Comparison of ENCODE assay signal across 9 cellular contexts in genomic region chr22:20980938-20981722, GRCh38. TPM values are rescaled to one million over a fixed set of nuclear protein-coding genes. Genes with fewer than 3 reads are reported as not detected.
DNase-seq lines count a peak whose midpoint lies in the region; FAIRE-seq and TF ChIP-seq lines count a peak whose summit lies in the region.
"Had no signal": no experiment of that assay in that cellular context is flagged by ENCODE, and none has a peak within 500 bp of the region (broad histone marks: within the 10 kb centered on the region; RNA-seq: fewer than 3 reads in every experiment).

No MANE protein-coding gene starts in this region.

- H3K27me3 Mint-ChIP-seq in activated naive CD4-positive, alpha-beta T cell treated with anti-CD3 and anti-CD28 coated beads for 36 hours (ENCODE audit: low read depth), result no peaks in the 10 kb centered on the region
- peaks cover 10% of the 10 kb centered on the region for H3K27me3 Mint-ChIP-seq in astrocyte (ENCODE audit: low read depth, unreplicated experiment)

- H3K4me1 ChIP-seq in astrocyte (ENCODE audit: insufficient read depth, low read length) (peaks cover 12% of the 10 kb centered on the region), tibial nerve (peaks cover 0 to 50% (median 24%) of the 10 kb centered on the region in 4 donors)

- H3K27me3 ChIP-seq in astrocyte (ENCODE audit: insufficient read depth, low read length), result no peaks in the 10 kb centered on the region
- H3K27me3 ChIP-seq in tibial nerve, result no peaks in the 10 kb centered on the region

- H3K79me2 ChIP-seq in astrocyte (ENCODE audit: insufficient read depth, low read length), result peaks cover 24% of the 10 kb centered on the region

- H4K20me1 ChIP-seq in astrocyte (ENCODE audit: insufficient read depth, low read length), result peaks cover 7% of the 10 kb centered on the region

- peaks cover 8% of the 10 kb centered on the region for H3K36me3 Mint-ChIP-seq in activated naive CD4-positive, alpha-beta T cell treated with anti-CD3 and anti-CD28 coated beads for 36 hours (ENCODE audit: low read depth)
- H3K36me3 Mint-ChIP-seq in astrocyte (ENCODE audit: low read depth, unreplicated experiment), result peaks cover 10% of the 10 kb centered on the region

- H3K9me3 ChIP-seq in astrocyte (ENCODE audit: insufficient read depth, low read depth, low read length) (peaks cover 5% of the 10 kb centered on the region), tibial nerve (peaks cover 0 to 12% (median 0%) of the 10 kb centered on the region in 4 donors)

- H3K4me3 Mint-ChIP-seq in activated naive CD4-positive, alpha-beta T cell treated with anti-CD3 and anti-CD28 coated beads for 36 hours, result peak overlapping the region; percentile 97
- peak overlapping the region; percentile 99 for H3K4me3 Mint-ChIP-seq in astrocyte (ENCODE audit: unreplicated experiment)

- H3K4me3 ChIP-seq in astrocyte (ENCODE audit: insufficient read depth, low read depth, low read length) (peak overlapping the region; percentile 72), lower leg skin (ENCODE audit: low read depth, poor library complexity, severe bottlenecking) (peak overlapping the region; percentile 68), tibial nerve (peak overlapping the region; percentile 72 to 91 (median 76))

- peak overlapping the region; percentile 95 for H2AFZ ChIP-seq in astrocyte (ENCODE audit: low read depth, low read length)

- TF ChIP-seq CTCF in astrocyte (IDR thresholded peaks at IDR 0.05; ENCODE audit: insufficient read depth, low read depth, low read length), result no peak
- no peak for TF ChIP-seq CTCF in lower leg skin (IDR thresholded peaks at IDR 0.05)
- TF ChIP-seq CTCF in tibial nerve (IDR thresholded peaks at IDR 0.05), result no peak

- CTCF ChIA-PET in activated naive CD4-positive, alpha-beta T cell treated with anti-CD3 and anti-CD28 coated beads for 36 hours (lab: Charles Lee), result interaction anchor here (0.9 to 1.1 kb wide), 4 partner anchors 18 to 27 kb away, joined by 3 to 4 read pairs (median 3); no protein-coding TSS in a partner anchor

- peak overlapping the region; percentile 87 for H3K27ac Mint-ChIP-seq in activated naive CD4-positive, alpha-beta T cell treated with anti-CD3 and anti-CD28 coated beads for 36 hours
- H3K27ac Mint-ChIP-seq in astrocyte (ENCODE audit: unreplicated experiment), result peak overlapping the region; percentile 75

- no peak for TF ChIP-seq EP300 in tibial nerve (IDR thresholded peaks at IDR 0.05)

- no peak for FAIRE-seq in astrocyte (lab: Jason Lieb, UNC)
- FAIRE-seq: islet of Langerhans had no signal

- peak overlapping the region; percentile 94 for H3K27ac ChIP-seq in astrocyte (ENCODE audit: low read depth, low read length)
- H3K27ac ChIP-seq in tibial nerve, result peak overlapping the region; percentile 83 to 92 (median 90)

- H3K36me3 ChIP-seq in astrocyte (ENCODE audit: insufficient read depth, low read length) (peaks cover 7% of the 10 kb centered on the region), tibial nerve (peaks cover 0 to 22% (median 0%) of the 10 kb centered on the region in 3 donors)

- peaks cover 41% of the 10 kb centered on the region for H3K4me1 Mint-ChIP-seq in activated naive CD4-positive, alpha-beta T cell treated with anti-CD3 and anti-CD28 coated beads for 36 hours (ENCODE audit: low read depth)
- peaks cover 2% of the 10 kb centered on the region for H3K4me1 Mint-ChIP-seq in astrocyte (ENCODE audit: low read depth, unreplicated experiment)

- H3K4me2 ChIP-seq in astrocyte (ENCODE audit: low read length), result peak overlapping the region; percentile 96

- no peak for TF ChIP-seq POLR2A in lower leg skin (IDR thresholded peaks at IDR 0.05)
- no peak for TF ChIP-seq POLR2A in tibial nerve (IDR thresholded peaks at IDR 0.05)

- peaks cover 11% of the 10 kb centered on the region for H3K9me3 Mint-ChIP-seq in activated naive CD4-positive, alpha-beta T cell treated with anti-CD3 and anti-CD28 coated beads for 36 hours
- H3K9me3 Mint-ChIP-seq in astrocyte (ENCODE audit: unreplicated experiment), result peaks cover 9% of the 10 kb centered on the region

- no peak for DNase-seq in activated naive CD4-positive, alpha-beta T cell treated with anti-CD3 and anti-CD28 coated beads for 36 hours
- no peak for DNase-seq in activated naive CD4-positive, alpha-beta T cell treated with anti-CD3 and anti-CD28 coated beads, Interleukin-2, amount 50 U/mL, for 16 hours
- DNase-seq in astrocyte (ENCODE audit: low read depth), result no peak
- DNase-seq in lower leg skin (ENCODE audit: low spot score in 2 of 2), result no peak
- DNase-seq in tibial nerve (ENCODE audit: low spot score in 2 of 2), result no peak
- DNase-seq in NCI-H82 (lab: John Stamatoyannopoulos, UW), result no peak
- no peak for DNase-seq in central memory CD4-positive, alpha-beta T cell
- no peak for DNase-seq in anterior cingulate cortex (lab: John Stamatoyannopoulos, UW)

- H3K9ac ChIP-seq in astrocyte (ENCODE audit: low read length), result peak overlapping the region; percentile 92

- 41 to 49% methylated on average over 10 of the region's 10 CpGs for WGBS in lower leg skin, 2 donors
- WGBS in tibial nerve, 2 donors, result 58 to 71% methylated on average over 10 of the region's 10 CpGs

- intact Hi-C loops in activated naive CD4-positive, alpha-beta T cell treated with anti-CD3 and anti-CD28 coated beads for 36 hours (cut with micrococcal nuclease), result no loop called here
- intact Hi-C loops in lower leg skin (cut with DNase I; ENCODE audit: low total_unique reads), result no loop called here

RNA-seq across cellular contexts. Expression of gene LZTR1, which starts 1.0 kb away (rescaled TPM):
- total RNA-seq in activated naive CD4-positive, alpha-beta T cell treated with anti-CD3 and anti-CD28 coated beads for 36 hours, result 10 to 100 TPM; 23.1 to 27.4 TPM
- 62.0 and 68.9 TPM in 2 replicates for total RNA-seq in astrocyte
- total RNA-seq in lower leg skin, result 10 to 100 TPM; 25.4 to 34.9 (median 28.4) TPM
- total RNA-seq in tibial nerve, result 100 to 1,000 TPM in 1 of 4 donors, 10 to 100 TPM in 3; 59.8 to 127 (median 66.5) TPM

RNA-seq across cellular contexts. Expression of gene AIFM3, which starts 14.1 kb away (rescaled TPM):
- total RNA-seq in activated naive CD4-positive, alpha-beta T cell treated with anti-CD3 and anti-CD28 coated beads for 36 hours, result under 1 TPM; 0.07 to 0.10 TPM
- 0.48 and 0.67 TPM in 2 replicates for total RNA-seq in astrocyte
- total RNA-seq in lower leg skin, result 1 to 10 TPM in 2 of 4 donors, under 1 TPM in 1, not detected in 1; 0.15 to 3.7 (median 2.0) TPM
- total RNA-seq in tibial nerve, result 1 to 10 TPM in 3 of 4 donors, under 1 TPM in 1; 0.59 to 3.1 (median 1.8) TPM

RNA-seq across cellular contexts. Expression of gene THAP7, which starts 20.8 kb away (rescaled TPM):
- 10 to 100 TPM; 20.4 to 21.2 TPM for total RNA-seq in activated naive CD4-positive, alpha-beta T cell treated with anti-CD3 and anti-CD28 coated beads for 36 hours
- total RNA-seq in astrocyte (12.1 and 12.2 TPM in 2 replicates), lower leg skin (10 to 100 TPM; 23.3 to 48.2 (median 45.1) TPM), tibial nerve (10 to 100 TPM; 46.9 to 71.8 (median 49.3) TPM)

RNA-seq across cellular contexts. Expression of gene P2RX6, which starts 33.8 kb away (rescaled TPM):
- total RNA-seq in activated naive CD4-positive, alpha-beta T cell treated with anti-CD3 and anti-CD28 coated beads for 36 hours, result under 1 TPM in 1 of 2 experiments, not detected in 1; 0.12 TPM
- total RNA-seq in astrocyte, result 0.22 and 0.45 TPM in 2 replicates
- total RNA-seq in lower leg skin, result 1 to 10 TPM in 2 of 4 donors, under 1 TPM in 2; 0.12 to 2.6 (median 0.87) TPM
- 1 to 10 TPM in 1 of 4 donors, under 1 TPM in 3; 0.63 to 3.3 (median 0.78) TPM for total RNA-seq in tibial nerve

RNA-seq across cellular contexts. Expression of gene SLC7A4, which starts 51.2 kb away (rescaled TPM):
- total RNA-seq in activated naive CD4-positive, alpha-beta T cell treated with anti-CD3 and anti-CD28 coated beads for 36 hours, result not detected
- total RNA-seq in astrocyte (0.31 and 0.93 TPM in 2 replicates), lower leg skin (1 to 10 TPM; 1.5 to 4.5 (median 2.8) TPM), tibial nerve (1 to 10 TPM in 1 of 4 donors, under 1 TPM in 1, not detected in 2; 0.22 to 1.3 TPM)
